In the genomic region with DNA sequence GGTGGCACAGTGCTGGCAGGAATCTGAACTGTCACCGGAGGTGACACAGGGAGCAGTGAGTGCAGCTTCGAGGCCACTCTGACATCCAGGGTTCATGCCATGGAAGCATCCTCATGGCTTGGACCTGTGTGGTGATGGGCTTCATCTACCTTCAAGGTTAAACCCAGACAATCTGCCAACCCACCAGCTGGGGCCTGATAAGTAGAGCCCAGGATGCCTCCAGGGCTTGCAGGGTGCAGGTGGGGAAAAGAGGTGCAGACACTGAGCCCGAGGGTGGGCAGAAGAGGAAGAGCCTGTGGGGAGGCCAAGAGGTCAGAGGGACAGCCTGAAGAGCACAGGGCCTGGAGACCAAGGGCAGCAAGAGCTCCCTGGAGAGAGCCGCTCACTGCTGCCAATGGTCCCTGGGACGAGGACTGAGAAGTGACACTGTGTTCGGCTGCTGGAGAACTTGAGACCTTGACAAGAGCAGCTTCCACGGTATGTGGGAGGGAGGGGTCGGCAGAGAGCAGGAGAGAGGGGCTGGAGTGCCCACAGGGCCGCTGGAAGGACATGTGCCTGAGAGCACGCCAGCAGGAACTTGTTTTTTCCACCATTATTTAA, we compare ENCODE assay signal across 27 cellular contexts. TPM values are rescaled to one million over a fixed set of nuclear protein-coding genes. Genes with fewer than 3 reads are reported as not detected.
DNase-seq lines count a peak whose midpoint lies in the region; ATAC-seq, FAIRE-seq and TF ChIP-seq lines count a peak whose summit lies in the region.
"Had no signal": no experiment of that assay in that cellular context is flagged by ENCODE, and none has a peak within 500 bp of the region (broad histone marks: within the 10 kb centered on the region; RNA-seq: fewer than 3 reads in every experiment).

No MANE protein-coding gene starts in this region.

- H3K27me3 ChIP-seq in CD4-positive, alpha-beta T cell (ENCODE audit: control insufficient read depth, insufficient read depth, low read length) = no peaks in the 10 kb centered on the region
- no peaks in the 10 kb centered on the region for H3K27me3 ChIP-seq in gastrocnemius medialis

- H3K4me3 Mint-ChIP-seq in CD4-positive, alpha-beta T cell = no peak overlapping the region
- H3K4me3 Mint-ChIP-seq in glutamatergic neuron (ENCODE audit: unreplicated experiment) (peak overlapping the region; percentile 64), progenitor cell of endocrine pancreas (ENCODE audit: low read depth) (no peak overlapping the region)
- no peak overlapping the region for H3K4me3 Mint-ChIP-seq in stimulated activated naive CD8-positive, alpha-beta T cell treated with anti-CD3 and anti-CD28 coated beads, Interleukin-15, amount 100 ng/mL, for 72 hours
- H3K4me3 Mint-ChIP-seq: activated CD4-positive, alpha-beta memory T cell treated with anti-CD3 and anti-CD28 coated beads, Interleukin-2, amount 10 ng/mL, durations not matched to agents 7 days and 5 days; activated naive CD4-positive, alpha-beta T cell treated with anti-CD3 and anti-CD28 coated beads, Interleukin-2, amount 50 U/mL, for 24 hours; central memory CD8-positive, alpha-beta T cell; HFFc6; naive thymus-derived CD8-positive, alpha-beta T cell had no signal

- H3K27me3 Mint-ChIP-seq in CD4-positive, alpha-beta T cell = no peaks in the 10 kb centered on the region
- H3K27me3 Mint-ChIP-seq in glutamatergic neuron (ENCODE audit: unreplicated experiment) = peaks cover 13% of the 10 kb centered on the region
- no peaks in the 10 kb centered on the region for H3K27me3 Mint-ChIP-seq in progenitor cell of endocrine pancreas
- H3K27me3 Mint-ChIP-seq in stimulated activated naive CD8-positive, alpha-beta T cell treated with anti-CD3 and anti-CD28 coated beads, Interleukin-15, amount 100 ng/mL, for 72 hours = no peaks in the 10 kb centered on the region
- H3K27me3 Mint-ChIP-seq: activated CD4-positive, alpha-beta memory T cell treated with anti-CD3 and anti-CD28 coated beads, Interleukin-2, amount 10 ng/mL, durations not matched to agents 7 days and 5 days; activated naive CD4-positive, alpha-beta T cell treated with anti-CD3 and anti-CD28 coated beads, Interleukin-2, amount 50 U/mL, for 24 hours; central memory CD8-positive, alpha-beta T cell; naive thymus-derived CD8-positive, alpha-beta T cell had no signal

- peaks cover 0 to 41% of the 10 kb centered on the region in 2 donors for H3K36me3 ChIP-seq in gastrocnemius medialis

- peak overlapping the region; percentile 31 for H3K27ac Mint-ChIP-seq in CD4-positive, alpha-beta T cell
- H3K27ac Mint-ChIP-seq in glutamatergic neuron (ENCODE audit: unreplicated experiment) = peak overlapping the region; percentile 87
- no peak overlapping the region for H3K27ac Mint-ChIP-seq in progenitor cell of endocrine pancreas
- peak overlapping the region in 1 of 2 donors; percentile 50 for H3K27ac Mint-ChIP-seq in stimulated activated naive CD8-positive, alpha-beta T cell treated with anti-CD3 and anti-CD28 coated beads, Interleukin-15, amount 100 ng/mL, for 72 hours
- H3K27ac Mint-ChIP-seq: activated CD4-positive, alpha-beta memory T cell treated with anti-CD3 and anti-CD28 coated beads, Interleukin-2, amount 10 ng/mL, durations not matched to agents 7 days and 5 days; activated naive CD4-positive, alpha-beta T cell treated with anti-CD3 and anti-CD28 coated beads, Interleukin-2, amount 50 U/mL, for 24 hours; activated T-helper 2 cell treated with anti-CD3 and anti-CD28 coated beads, Interferon-gamma antibody, Interleukin-2, Interleukin-4, amounts not matched to agents 10 μg/mL and 5 μg/mL and 100 μg/mL, durations not matched to agents 14 hours and 24 hours and 36 hours; HFFc6 had no signal

- in situ Hi-C loops in gastrocnemius medialis (cut with MboI; ENCODE audit: low sequenced_read_pairs in 4 of 4) = no loop called here

- no peak overlapping the region for H3K4me3 ChIP-seq in gastrocnemius medialis
- H3K4me3 ChIP-seq: GM12878, GM23248, thoracic aorta had no signal

- no peak overlapping the region for H3K27ac ChIP-seq in CD4-positive, alpha-beta T cell (ENCODE audit: low read depth, low read length)
- H3K27ac ChIP-seq in gastrocnemius medialis = peak overlapping the region; percentile 89 to 96 (median 92)
- H3K27ac ChIP-seq: GM23248, KMS-11, thoracic aorta had no signal

- peak; percentile 20 for FAIRE-seq in HTR-8/SVneo (lab: Jason Lieb, UNC)
- FAIRE-seq: GM12878 had no signal

- intact Hi-C loops in CD4-positive, alpha-beta T cell (cut with DNase I, micrococcal nuclease) = no loop called here
- intact Hi-C loops in gastrocnemius medialis (cut with DNase I; ENCODE audit: low total_unique reads) = loop anchor here (5.0 kb wide), 1 partner anchor 74 kb away; a partner anchor contains a TSS

- peaks cover 66% of the 10 kb centered on the region for H3K36me3 Mint-ChIP-seq in CD4-positive, alpha-beta T cell (ENCODE audit: low read depth)
- H3K36me3 Mint-ChIP-seq in glutamatergic neuron (ENCODE audit: unreplicated experiment) (no peaks in the 10 kb centered on the region), progenitor cell of endocrine pancreas (ENCODE audit: insufficient read depth) (peaks cover 25% of the 10 kb centered on the region)

- ATAC-seq in CD4-positive, alpha-beta T cell (ENCODE audit: poor library complexity) = no peak
- ATAC-seq in gastrocnemius medialis (peak; percentile 3 to 13), GM19035 (IDR thresholded peaks at IDR 0.05; ENCODE audit: unreplicated experiment) (no peak)
- ATAC-seq in stimulated activated naive CD8-positive, alpha-beta T cell treated with anti-CD3 and anti-CD28 coated beads, Interleukin-15, amount 100 ng/mL, for 72 hours = no peak
- ATAC-seq: GM12878; naive thymus-derived CD8-positive, alpha-beta T cell; PC-3 had no signal

- TF ChIP-seq POLR2A in gastrocnemius medialis (IDR thresholded peaks at IDR 0.05) = no peak

- CTCF ChIA-PET in CD4-positive, alpha-beta T cell (lab: Charles Lee) = no interaction called here

- peaks cover 34 to 49% of the 10 kb centered on the region in 2 donors for H3K4me1 ChIP-seq in gastrocnemius medialis

- H3K4me1 Mint-ChIP-seq in CD4-positive, alpha-beta T cell (ENCODE audit: low read depth) = no peaks in the 10 kb centered on the region
- H3K4me1 Mint-ChIP-seq in glutamatergic neuron (ENCODE audit: low read depth, unreplicated experiment) (peaks cover 68% of the 10 kb centered on the region), progenitor cell of endocrine pancreas (ENCODE audit: low read depth) (peaks cover 1% of the 10 kb centered on the region)
- H3K4me1 Mint-ChIP-seq in stimulated activated naive CD8-positive, alpha-beta T cell treated with anti-CD3 and anti-CD28 coated beads, Interleukin-15, amount 100 ng/mL, for 72 hours = no peaks in the 10 kb centered on the region
- H3K4me1 Mint-ChIP-seq: activated CD4-positive, alpha-beta memory T cell treated with anti-CD3 and anti-CD28 coated beads, Interleukin-2, amount 10 ng/mL, durations not matched to agents 7 days and 5 days; activated naive CD4-positive, alpha-beta T cell treated with anti-CD3 and anti-CD28 coated beads, Interleukin-2, amount 50 U/mL, for 24 hours; central memory CD8-positive, alpha-beta T cell had no signal

- no peaks in the 10 kb centered on the region for H3K9me3 ChIP-seq in CD4-positive, alpha-beta T cell (ENCODE audit: control insufficient read depth, low read length)
- H3K9me3 ChIP-seq in gastrocnemius medialis = no peaks in the 10 kb centered on the region
- H3K9me3 ChIP-seq: thoracic aorta had no signal

- POLR2A ChIA-PET in CD4-positive, alpha-beta T cell (lab: Charles Lee) = no interaction called here

- H3K9me3 Mint-ChIP-seq in CD4-positive, alpha-beta T cell = no peaks in the 10 kb centered on the region
- H3K9me3 Mint-ChIP-seq in glutamatergic neuron (ENCODE audit: unreplicated experiment) = peaks cover 15% of the 10 kb centered on the region
- H3K9me3 Mint-ChIP-seq in progenitor cell of endocrine pancreas (ENCODE audit: low read depth) = no peaks in the 10 kb centered on the region
- no peaks in the 10 kb centered on the region for H3K9me3 Mint-ChIP-seq in stimulated activated naive CD8-positive, alpha-beta T cell treated with anti-CD3 and anti-CD28 coated beads, Interleukin-15, amount 100 ng/mL, for 72 hours
- H3K9me3 Mint-ChIP-seq: activated CD4-positive, alpha-beta memory T cell treated with anti-CD3 and anti-CD28 coated beads, Interleukin-2, amount 10 ng/mL, durations not matched to agents 7 days and 5 days; activated naive CD4-positive, alpha-beta T cell treated with anti-CD3 and anti-CD28 coated beads, Interleukin-2, amount 50 U/mL, for 24 hours; activated T-helper 2 cell treated with anti-CD3 and anti-CD28 coated beads, Interferon-gamma antibody, Interleukin-2, Interleukin-4, amounts not matched to agents 10 μg/mL and 5 μg/mL and 100 μg/mL, durations not matched to agents 14 hours and 24 hours and 36 hours; central memory CD8-positive, alpha-beta T cell; HFFc6; naive thymus-derived CD8-positive, alpha-beta T cell had no signal

- TF ChIP-seq CTCF in CD4-positive, alpha-beta T cell (IDR thresholded peaks at IDR 0.05) = no peak
- TF ChIP-seq CTCF in glutamatergic neuron (IDR thresholded peaks at IDR 0.05; ENCODE audit: partially characterized antibody, unreplicated experiment) = no peak
- TF ChIP-seq CTCF in gastrocnemius medialis (IDR thresholded peaks at IDR 0.05 in 4 of 5, conservative IDR thresholded peaks at IDR 0.05 in 1 of 5) = no peak
- TF ChIP-seq CTCF in progenitor cell of endocrine pancreas (IDR thresholded peaks at IDR 0.05; ENCODE audit: unreplicated experiment) = no peak

- no peak for DNase-seq in CD4-positive, alpha-beta T cell
- DNase-seq in HTR-8/SVneo (ENCODE audit: insufficient read length, low spot score) = no peak
- no peak for DNase-seq in glutamatergic neuron
- DNase-seq in gastrocnemius medialis = no peak
- DNase-seq in progenitor cell of endocrine pancreas (ENCODE audit: low spot score, unreplicated experiment) = no peak
- DNase-seq in stimulated activated naive CD8-positive, alpha-beta T cell treated with anti-CD3 and anti-CD28 coated beads, Interleukin-15, amount 100 ng/mL, for 72 hours = no peak
- DNase-seq in RPMI8226 = no peak
- DNase-seq: activated CD4-positive, alpha-beta memory T cell treated with anti-CD3 and anti-CD28 coated beads, Interleukin-2, amount 10 ng/mL, durations not matched to agents 7 days and 5 days; activated CD4-positive, CD25-positive, alpha-beta regulatory T cell; GM23248; HFFc6; MM.1S; naive thymus-derived CD8-positive, alpha-beta T cell; NCI-H146; NCI-H510A treated with DMSO at 0.1 percent for 48 hours; NK-92 treated with Interleukin-12 subunit alpha and Interleukin-12 subunit beta, amount 100 ng/mL, for 24 hours; PC-3; SIG-M5; stimulated activated CD4-positive, alpha-beta T cell treated with anti-CD3 and anti-CD28 coated beads, Interleukin-4, amount 100 ng/mL, for 4 hours; stimulated activated naive CD4-positive, alpha-beta T cell treated with Interleukin-2 at 50 U/mL for 16 hours had no signal

RNA-seq across cellular contexts. Expression of a gene that starts 8.1 kb away (rescaled TPM):
- total RNA-seq in CD4-positive, alpha-beta T cell = 1 to 10 TPM; 1.5 to 1.9 TPM
- total RNA-seq in glutamatergic neuron (ENCODE audit: unreplicated experiment) (665 TPM), gastrocnemius medialis (10 to 100 TPM; 10.9 to 49.1 (median 27.2) TPM), progenitor cell of endocrine pancreas (64.2 and 64.7 TPM in 2 replicates)

RNA-seq across cellular contexts. Expression of a gene that starts 40.5 kb away (rescaled TPM):
- 10 to 100 TPM; 33.8 to 38.2 TPM for total RNA-seq in CD4-positive, alpha-beta T cell
- 3.8 TPM for total RNA-seq in glutamatergic neuron (ENCODE audit: unreplicated experiment)
- 1 to 10 TPM; 4.1 to 7.5 (median 6.7) TPM for total RNA-seq in gastrocnemius medialis
- 14.3 and 20.2 TPM in 2 replicates for total RNA-seq in progenitor cell of endocrine pancreas

RNA-seq across cellular contexts. Expression of a gene that starts 44.4 kb away (rescaled TPM):
- total RNA-seq in CD4-positive, alpha-beta T cell = 100 to 1,000 TPM; 133 to 143 TPM
- total RNA-seq in glutamatergic neuron (ENCODE audit: unreplicated experiment) = 61.3 TPM
- total RNA-seq in gastrocnemius medialis = 10 to 100 TPM; 16.6 to 30.1 (median 23.3) TPM
- 50.3 and 56.3 TPM in 2 replicates for total RNA-seq in progenitor cell of endocrine pancreas

Comparison
In these comparisons a context has a peak if more than half of its experiments do, and no peak if none do; other contexts are left out.
1. ATAC-seq: peak in gastrocnemius medialis (2 of 2); none in CD4-positive, alpha-beta T cell (single experiment), stimulated activated naive CD8-positive, alpha-beta T cell treated with anti-CD3 and anti-CD28 coated beads, Interleukin-15, amount 100 ng/mL, for 72 hours (single experiment) and GM19035 (single experiment).
2. RNA of a gene that starts 8.1 kb away (total RNA-seq): 665 TPM in glutamatergic neuron (single experiment); 64.2 to 64.7 TPM in progenitor cell of endocrine pancreas, 10.9 to 49.1 TPM in gastrocnemius medialis and 1.5 to 1.9 TPM in CD4-positive, alpha-beta T cell; every median in the first group is over 10 times any median in the second.